3 cellular contexts compared by ENCODE assay signal in genomic region chr2:124325667-124326425, GRCh38.
TF ChIP-seq lines count a peak whose summit lies in the region.

No MANE protein-coding gene starts in this region.

TF ChIP-seq in SK-N-SH, 30 proteins besides CTCF, POLR2A, EP300 and RAD21 (continued from another document):
- no peak for TF ChIP-seq TAF1 (IDR thresholded peaks at IDR 0.05; ENCODE audit: borderline replicate concordance, low read depth, low read length)

TF ChIP-seq in SK-N-SH treated with all-trans-retinoic acid at 6 μM for 48 hours, 23 proteins besides CTCF, POLR2A, EP300 and RAD21 (continued from another document):
- TF ChIP-seq TSHZ2 (CRISPR knock-in tag; IDR thresholded peaks at IDR 0.05): no peak
- TF ChIP-seq BACH2 (CRISPR knock-in tag; IDR thresholded peaks at IDR 0.05; ENCODE audit: borderline replicate concordance): no peak
- TF ChIP-seq OSR1 (CRISPR knock-in tag; IDR thresholded peaks at IDR 0.05): no peak
- no peak for TF ChIP-seq ZFP30 (CRISPR knock-in tag; IDR thresholded peaks at IDR 0.05)
- TF ChIP-seq, protein P1, sequence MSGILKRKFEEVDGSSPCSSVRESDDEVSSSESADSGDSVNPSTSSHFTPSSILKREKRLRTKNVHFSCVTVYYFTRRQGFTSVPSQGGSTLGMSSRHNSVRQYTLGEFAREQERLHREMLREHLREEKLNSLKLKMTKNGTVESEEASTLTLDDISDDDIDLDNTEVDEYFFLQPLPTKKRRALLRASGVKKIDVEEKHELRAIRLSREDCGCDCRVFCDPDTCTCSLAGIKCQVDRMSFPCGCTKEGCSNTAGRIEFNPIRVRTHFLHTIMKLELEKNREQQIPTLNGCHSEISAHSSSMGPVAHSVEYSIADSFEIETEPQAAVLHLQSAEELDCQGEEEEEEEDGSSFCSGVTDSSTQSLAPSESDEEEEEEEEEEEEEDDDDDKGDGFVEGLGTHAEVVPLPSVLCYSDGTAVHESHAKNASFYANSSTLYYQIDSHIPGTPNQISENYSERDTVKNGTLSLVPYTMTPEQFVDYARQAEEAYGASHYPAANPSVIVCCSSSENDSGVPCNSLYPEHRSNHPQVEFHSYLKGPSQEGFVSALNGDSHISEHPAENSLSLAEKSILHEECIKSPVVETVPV (CRISPR knock-in tag; IDR thresholded peaks at IDR 0.05): no peak
- no peak for TF ChIP-seq PPARA (CRISPR knock-in tag; IDR thresholded peaks at IDR 0.05; ENCODE audit: borderline replicate concordance)
- TF ChIP-seq, protein P2, sequence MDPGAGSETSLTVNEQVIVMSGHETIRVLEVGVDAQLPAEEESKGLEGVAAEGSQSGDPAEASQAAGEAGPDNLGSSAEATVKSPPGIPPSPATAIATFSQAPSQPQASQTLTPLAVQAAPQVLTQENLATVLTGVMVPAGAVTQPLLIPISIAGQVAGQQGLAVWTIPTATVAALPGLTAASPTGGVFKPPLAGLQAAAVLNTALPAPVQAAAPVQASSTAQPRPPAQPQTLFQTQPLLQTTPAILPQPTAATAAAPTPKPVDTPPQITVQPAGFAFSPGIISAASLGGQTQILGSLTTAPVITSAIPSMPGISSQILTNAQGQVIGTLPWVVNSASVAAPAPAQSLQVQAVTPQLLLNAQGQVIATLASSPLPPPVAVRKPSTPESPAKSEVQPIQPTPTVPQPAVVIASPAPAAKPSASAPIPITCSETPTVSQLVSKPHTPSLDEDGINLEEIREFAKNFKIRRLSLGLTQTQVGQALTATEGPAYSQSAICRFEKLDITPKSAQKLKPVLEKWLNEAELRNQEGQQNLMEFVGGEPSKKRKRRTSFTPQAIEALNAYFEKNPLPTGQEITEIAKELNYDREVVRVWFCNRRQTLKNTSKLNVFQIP (CRISPR knock-in tag; IDR thresholded peaks at IDR 0.05; ENCODE audit: borderline replicate concordance, low read depth): no peak
- no peak for TF ChIP-seq ZNF8 (CRISPR knock-in tag; IDR thresholded peaks at IDR 0.05)
- TF ChIP-seq CSDC2 (CRISPR knock-in tag; IDR thresholded peaks at IDR 0.05): no peak
- TF ChIP-seq GLIS3 (CRISPR knock-in tag; IDR thresholded peaks at IDR 0.05): no peak
- TF ChIP-seq, protein P3, sequence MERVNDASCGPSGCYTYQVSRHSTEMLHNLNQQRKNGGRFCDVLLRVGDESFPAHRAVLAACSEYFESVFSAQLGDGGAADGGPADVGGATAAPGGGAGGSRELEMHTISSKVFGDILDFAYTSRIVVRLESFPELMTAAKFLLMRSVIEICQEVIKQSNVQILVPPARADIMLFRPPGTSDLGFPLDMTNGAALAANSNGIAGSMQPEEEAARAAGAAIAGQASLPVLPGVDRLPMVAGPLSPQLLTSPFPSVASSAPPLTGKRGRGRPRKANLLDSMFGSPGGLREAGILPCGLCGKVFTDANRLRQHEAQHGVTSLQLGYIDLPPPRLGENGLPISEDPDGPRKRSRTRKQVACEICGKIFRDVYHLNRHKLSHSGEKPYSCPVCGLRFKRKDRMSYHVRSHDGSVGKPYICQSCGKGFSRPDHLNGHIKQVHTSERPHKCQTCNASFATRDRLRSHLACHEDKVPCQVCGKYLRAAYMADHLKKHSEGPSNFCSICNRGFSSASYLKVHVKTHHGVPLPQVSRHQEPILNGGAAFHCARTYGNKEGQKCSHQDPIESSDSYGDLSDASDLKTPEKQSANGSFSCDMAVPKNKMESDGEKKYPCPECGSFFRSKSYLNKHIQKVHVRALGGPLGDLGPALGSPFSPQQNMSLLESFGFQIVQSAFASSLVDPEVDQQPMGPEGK (CRISPR knock-in tag; IDR thresholded peaks at IDR 0.05; ENCODE audit: borderline replicate concordance): no peak
- TF ChIP-seq ZC3H10 (CRISPR knock-in tag; IDR thresholded peaks at IDR 0.05): no peak
- no peak for TF ChIP-seq TCF4 (CRISPR knock-in tag; IDR thresholded peaks at IDR 0.05; ENCODE audit: borderline replicate concordance)
- TF ChIP-seq ZNF565 (CRISPR knock-in tag; conservative IDR thresholded peaks at IDR 0.05; ENCODE audit: low read depth): no peak

TF ChIP-seq in H1, 55 proteins besides CTCF, POLR2A, EP300 and RAD21:
- TF ChIP-seq, protein P4, sequence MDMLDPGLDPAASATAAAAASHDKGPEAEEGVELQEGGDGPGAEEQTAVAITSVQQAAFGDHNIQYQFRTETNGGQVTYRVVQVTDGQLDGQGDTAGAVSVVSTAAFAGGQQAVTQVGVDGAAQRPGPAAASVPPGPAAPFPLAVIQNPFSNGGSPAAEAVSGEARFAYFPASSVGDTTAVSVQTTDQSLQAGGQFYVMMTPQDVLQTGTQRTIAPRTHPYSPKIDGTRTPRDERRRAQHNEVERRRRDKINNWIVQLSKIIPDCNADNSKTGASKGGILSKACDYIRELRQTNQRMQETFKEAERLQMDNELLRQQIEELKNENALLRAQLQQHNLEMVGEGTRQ (IDR thresholded peaks at IDR 0.05; ENCODE audit: low read length): no peak
- TF ChIP-seq ASH2L (IDR thresholded peaks at IDR 0.05; ENCODE audit: low read length): no peak
- TF ChIP-seq HDAC2 (IDR thresholded peaks at IDR 0.05; ENCODE audit: borderline replicate concordance in 1 of 2, low read depth in 2 of 2, low read length in 2 of 2): no peak
- no peak for TF ChIP-seq EGR1 (IDR thresholded peaks at IDR 0.05; ENCODE audit: borderline replicate concordance, low read depth, low read length)
- TF ChIP-seq TAF1 (IDR thresholded peaks at IDR 0.05; ENCODE audit: low read depth, low read length): no peak
- no peak for TF ChIP-seq SIX5 (IDR thresholded peaks at IDR 0.05; ENCODE audit: low read depth, low read length)
- TF ChIP-seq KDM1A (IDR thresholded peaks at IDR 0.05; ENCODE audit: borderline replicate concordance, low read length): no peak
- no peak for TF ChIP-seq EZH2 (IDR thresholded peaks at IDR 0.05; ENCODE audit: low read depth, low read length, severe bottlenecking)
- TF ChIP-seq HDAC6 (IDR thresholded peaks at IDR 0.05; ENCODE audit: low read depth, low read length): no peak
- TF ChIP-seq BCL11A (IDR thresholded peaks at IDR 0.05; ENCODE audit: low read depth in 2 of 2, low read length in 2 of 2): no peak
- no peak for TF ChIP-seq SAP30 (IDR thresholded peaks at IDR 0.05; ENCODE audit: insufficient read depth, insufficient replicate concordance, low read length)
- TF ChIP-seq, protein P5, sequence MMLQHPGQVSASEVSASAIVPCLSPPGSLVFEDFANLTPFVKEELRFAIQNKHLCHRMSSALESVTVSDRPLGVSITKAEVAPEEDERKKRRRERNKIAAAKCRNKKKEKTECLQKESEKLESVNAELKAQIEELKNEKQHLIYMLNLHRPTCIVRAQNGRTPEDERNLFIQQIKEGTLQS (IDR thresholded peaks at IDR 0.05; ENCODE audit: insufficient read depth, low read depth, low read length): no peak
